Comparison of ENCODE assay signal across 7 cellular contexts in genomic region chr11:29040489-29040888, GRCh38.
"Had no signal": no experiment of that assay in that cellular context is flagged by ENCODE, and none has a peak within 500 bp of the region (broad histone marks: within the 10 kb centered on the region; RNA-seq: fewer than 3 reads in every experiment).

No MANE protein-coding gene starts in this region.

- FAIRE-seq: HTR-8/SVneo, K562 had no signal

- H3K9ac ChIP-seq: KMS-11 had no signal

- ATAC-seq: K562 had no signal

- DNase-seq: IMR-90, KBM-7, KG1 had no signal

- H3K27ac ChIP-seq: HL-60, KMS-11 had no signal

- H3K4me3 ChIP-seq: K562 had no signal

- H3K4me2 ChIP-seq: KMS-11 had no signal
